3 cellular contexts compared by ENCODE assay signal in the genomic region with DNA sequence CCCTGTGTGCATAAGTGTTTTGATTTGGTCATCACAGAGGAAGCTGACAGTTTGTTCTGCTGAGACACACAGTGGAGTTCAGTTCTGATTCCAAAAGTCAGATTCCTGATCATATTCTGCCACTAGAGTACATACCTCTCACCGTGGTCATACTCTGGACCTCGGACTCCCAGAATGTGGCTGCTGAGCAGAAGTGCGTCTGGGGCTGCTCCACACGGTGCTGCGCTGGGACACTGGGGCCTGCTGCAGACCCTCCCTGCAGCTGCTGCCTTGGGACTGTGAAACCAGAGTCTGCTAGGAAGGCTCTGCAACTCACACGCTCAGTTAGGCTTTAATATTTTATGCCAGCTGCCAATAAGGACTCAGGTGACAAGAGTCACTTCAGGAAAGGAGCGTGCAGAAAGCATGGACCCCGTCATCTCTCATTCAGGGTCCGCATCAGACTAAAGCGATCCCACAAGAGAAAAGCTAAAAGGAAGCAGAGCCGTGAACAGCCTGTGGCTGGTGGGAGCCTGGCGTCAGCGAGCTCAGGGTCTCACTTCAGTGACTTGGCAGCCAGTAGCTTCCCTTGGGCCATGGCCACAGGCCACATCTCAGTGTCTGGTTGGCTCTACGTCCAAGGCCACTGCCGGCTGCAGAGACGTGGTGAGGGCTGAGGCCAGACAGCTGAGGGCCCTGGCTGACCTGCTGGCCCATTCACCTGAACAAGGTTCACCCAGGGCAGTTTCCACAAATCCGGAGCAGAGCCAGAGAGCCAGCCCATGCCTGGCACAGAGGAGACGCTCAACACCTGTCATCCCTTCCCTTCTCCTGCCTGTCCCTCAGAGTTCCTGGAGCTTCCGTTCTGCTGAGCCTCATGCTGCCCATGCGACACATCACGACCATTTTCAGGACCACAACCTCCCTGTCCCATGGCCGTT.
TF ChIP-seq lines count a peak whose summit lies in the region.

No MANE protein-coding gene starts in this region.

TF ChIP-seq in SK-N-SH treated with all-trans-retinoic acid at 6 μM for 48 hours, 23 proteins besides CTCF, POLR2A, EP300 and RAD21 (continues in another document):
- TF ChIP-seq SNAI2 (CRISPR knock-in tag; IDR thresholded peaks at IDR 0.05) (no peak), CSRNP3 (CRISPR knock-in tag; IDR thresholded peaks at IDR 0.05) (no peak), ZNF70 (CRISPR knock-in tag; IDR thresholded peaks at IDR 0.05) (no peak), ARNTL (CRISPR knock-in tag; IDR thresholded peaks at IDR 0.05; ENCODE audit: borderline replicate concordance, low read depth) (no peak), ZNF8 (CRISPR knock-in tag; IDR thresholded peaks at IDR 0.05) (no peak), ISL1 (CRISPR knock-in tag; IDR thresholded peaks at IDR 0.05) (no peak), RARB (CRISPR knock-in tag; IDR thresholded peaks at IDR 0.05) (no peak), CREB5 (CRISPR knock-in tag; IDR thresholded peaks at IDR 0.05; ENCODE audit: low read depth) (no peak), CSDC2 (CRISPR knock-in tag; IDR thresholded peaks at IDR 0.05) (no peak), OSR1 (CRISPR knock-in tag; IDR thresholded peaks at IDR 0.05) (no peak), GLIS3 (CRISPR knock-in tag; IDR thresholded peaks at IDR 0.05) (no peak), TCF4 (CRISPR knock-in tag; IDR thresholded peaks at IDR 0.05; ENCODE audit: borderline replicate concordance) (no peak), ZFP3 (CRISPR knock-in tag; IDR thresholded peaks at IDR 0.05) (no peak), ESRRG (CRISPR knock-in tag; IDR thresholded peaks at IDR 0.05) (no peak)
- TF ChIP-seq, protein P1, sequence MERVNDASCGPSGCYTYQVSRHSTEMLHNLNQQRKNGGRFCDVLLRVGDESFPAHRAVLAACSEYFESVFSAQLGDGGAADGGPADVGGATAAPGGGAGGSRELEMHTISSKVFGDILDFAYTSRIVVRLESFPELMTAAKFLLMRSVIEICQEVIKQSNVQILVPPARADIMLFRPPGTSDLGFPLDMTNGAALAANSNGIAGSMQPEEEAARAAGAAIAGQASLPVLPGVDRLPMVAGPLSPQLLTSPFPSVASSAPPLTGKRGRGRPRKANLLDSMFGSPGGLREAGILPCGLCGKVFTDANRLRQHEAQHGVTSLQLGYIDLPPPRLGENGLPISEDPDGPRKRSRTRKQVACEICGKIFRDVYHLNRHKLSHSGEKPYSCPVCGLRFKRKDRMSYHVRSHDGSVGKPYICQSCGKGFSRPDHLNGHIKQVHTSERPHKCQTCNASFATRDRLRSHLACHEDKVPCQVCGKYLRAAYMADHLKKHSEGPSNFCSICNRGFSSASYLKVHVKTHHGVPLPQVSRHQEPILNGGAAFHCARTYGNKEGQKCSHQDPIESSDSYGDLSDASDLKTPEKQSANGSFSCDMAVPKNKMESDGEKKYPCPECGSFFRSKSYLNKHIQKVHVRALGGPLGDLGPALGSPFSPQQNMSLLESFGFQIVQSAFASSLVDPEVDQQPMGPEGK (CRISPR knock-in tag; IDR thresholded peaks at IDR 0.05; ENCODE audit: borderline replicate concordance), result no peak

TF ChIP-seq in SK-N-SH, 30 proteins besides CTCF, POLR2A, EP300 and RAD21:
- TF ChIP-seq SIN3A (IDR thresholded peaks at IDR 0.05; ENCODE audit: borderline replicate concordance, low read depth, low read length), result no peak
- TF ChIP-seq CHD2 (IDR thresholded peaks at IDR 0.05; ENCODE audit: low read length, partially characterized antibody), result no peak
- no peak for TF ChIP-seq ELF1 (IDR thresholded peaks at IDR 0.05)
- no peak for TF ChIP-seq TCF12 (IDR thresholded peaks at IDR 0.05)
- no peak for TF ChIP-seq TEAD4 (IDR thresholded peaks at IDR 0.05; ENCODE audit: borderline replicate concordance, insufficient read depth)
- TF ChIP-seq MEF2A (IDR thresholded peaks at IDR 0.05; ENCODE audit: borderline replicate concordance, low read depth), result no peak
- TF ChIP-seq FOSL2 (IDR thresholded peaks at IDR 0.05; ENCODE audit: borderline replicate concordance, low read depth), result no peak
- TF ChIP-seq RXRA (IDR thresholded peaks at IDR 0.05; ENCODE audit: borderline replicate concordance, low read depth), result no peak
- TF ChIP-seq, protein P2, sequence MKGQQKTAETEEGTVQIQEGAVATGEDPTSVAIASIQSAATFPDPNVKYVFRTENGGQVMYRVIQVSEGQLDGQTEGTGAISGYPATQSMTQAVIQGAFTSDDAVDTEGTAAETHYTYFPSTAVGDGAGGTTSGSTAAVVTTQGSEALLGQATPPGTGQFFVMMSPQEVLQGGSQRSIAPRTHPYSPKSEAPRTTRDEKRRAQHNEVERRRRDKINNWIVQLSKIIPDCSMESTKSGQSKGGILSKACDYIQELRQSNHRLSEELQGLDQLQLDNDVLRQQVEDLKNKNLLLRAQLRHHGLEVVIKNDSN (IDR thresholded peaks at IDR 0.05; ENCODE audit: borderline replicate concordance, low read depth), result no peak
- TF ChIP-seq TAF1 (IDR thresholded peaks at IDR 0.05; ENCODE audit: borderline replicate concordance, low read depth, low read length), result no peak
- TF ChIP-seq FOXM1 (IDR thresholded peaks at IDR 0.05; ENCODE audit: low read depth), result no peak
- no peak for TF ChIP-seq RCOR1 (IDR thresholded peaks at IDR 0.05; ENCODE audit: low read length)
- TF ChIP-seq RFX5 (IDR thresholded peaks at IDR 0.05; ENCODE audit: low read length), result no peak
- no peak for TF ChIP-seq JUND (IDR thresholded peaks at IDR 0.05)
- no peak for TF ChIP-seq PBX3 (IDR thresholded peaks at IDR 0.05)
- no peak for TF ChIP-seq GATA2 (CRISPR knock-in tag; IDR thresholded peaks at IDR 0.05)
- no peak for TF ChIP-seq YY1 (IDR thresholded peaks at IDR 0.05; ENCODE audit: low read depth)
- TF ChIP-seq MXI1 (IDR thresholded peaks at IDR 0.05; ENCODE audit: low read depth, low read length), result no peak
- no peak for TF ChIP-seq FOXJ3 (CRISPR knock-in tag; IDR thresholded peaks at IDR 0.05)

TF ChIP-seq in HepG2, 621 proteins besides CTCF, POLR2A, EP300 and RAD21 (continues in another document):
- TF ChIP-seq DZIP1 (CRISPR knock-in tag; IDR thresholded peaks at IDR 0.05), result no peak
- TF ChIP-seq NRL (CRISPR knock-in tag; IDR thresholded peaks at IDR 0.05; ENCODE audit: borderline replicate concordance), result peak; percentile 76
- TF ChIP-seq ZNF788 (CRISPR knock-in tag; IDR thresholded peaks at IDR 0.05; ENCODE audit: borderline replicate concordance), result peak; percentile 89
- TF ChIP-seq ZBTB26 (CRISPR knock-in tag; IDR thresholded peaks at IDR 0.05; ENCODE audit: borderline replicate concordance), result peak; percentile 51; the same call in 1 of the 2 replicates
- TF ChIP-seq ZNF205 (CRISPR knock-in tag; IDR thresholded peaks at IDR 0.05), result peak; percentile 26; the same call in 1 of the 2 replicates
- TF ChIP-seq ZNF468 (CRISPR knock-in tag; IDR thresholded peaks at IDR 0.05), result no peak
- TF ChIP-seq ZSCAN30 (CRISPR knock-in tag; IDR thresholded peaks at IDR 0.05), result no peak
- TF ChIP-seq POLR2G (IDR thresholded peaks at IDR 0.05; ENCODE audit: low read depth, low read length), result peak; percentile 60
- TF ChIP-seq ZNF431 (CRISPR knock-in tag; IDR thresholded peaks at IDR 0.05; ENCODE audit: borderline replicate concordance, low read depth), result peak; percentile 80; the same call in 1 of the 2 replicates
- TF ChIP-seq SALL1 (CRISPR knock-in tag; IDR thresholded peaks at IDR 0.05), result peak; percentile 81
- TF ChIP-seq, protein P3, sequence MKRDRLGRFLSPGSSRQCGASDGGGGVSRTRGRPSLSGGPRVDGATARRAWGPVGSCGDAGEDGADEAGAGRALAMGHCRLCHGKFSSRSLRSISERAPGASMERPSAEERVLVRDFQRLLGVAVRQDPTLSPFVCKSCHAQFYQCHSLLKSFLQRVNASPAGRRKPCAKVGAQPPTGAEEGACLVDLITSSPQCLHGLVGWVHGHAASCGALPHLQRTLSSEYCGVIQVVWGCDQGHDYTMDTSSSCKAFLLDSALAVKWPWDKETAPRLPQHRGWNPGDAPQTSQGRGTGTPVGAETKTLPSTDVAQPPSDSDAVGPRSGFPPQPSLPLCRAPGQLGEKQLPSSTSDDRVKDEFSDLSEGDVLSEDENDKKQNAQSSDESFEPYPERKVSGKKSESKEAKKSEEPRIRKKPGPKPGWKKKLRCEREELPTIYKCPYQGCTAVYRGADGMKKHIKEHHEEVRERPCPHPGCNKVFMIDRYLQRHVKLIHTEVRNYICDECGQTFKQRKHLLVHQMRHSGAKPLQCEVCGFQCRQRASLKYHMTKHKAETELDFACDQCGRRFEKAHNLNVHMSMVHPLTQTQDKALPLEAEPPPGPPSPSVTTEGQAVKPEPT (CRISPR knock-in tag; IDR thresholded peaks at IDR 0.05; ENCODE audit: low read depth), result no peak
- no peak for TF ChIP-seq ARNT (IDR thresholded peaks at IDR 0.05)
- peak; percentile 66 for TF ChIP-seq POGZ (CRISPR knock-in tag; IDR thresholded peaks at IDR 0.05)
- TF ChIP-seq THYN1 (CRISPR knock-in tag; IDR thresholded peaks at IDR 0.05; ENCODE audit: borderline replicate concordance, low read depth), result no peak
- TF ChIP-seq ZNF430 (CRISPR knock-in tag; IDR thresholded peaks at IDR 0.05), result peak; percentile 90; the same call in 1 of the 2 replicates
- no peak for TF ChIP-seq KDM4B (CRISPR knock-in tag; IDR thresholded peaks at IDR 0.05)
- no peak; the same call in 1 of the 2 replicates for TF ChIP-seq ZNF567 (CRISPR knock-in tag; IDR thresholded peaks at IDR 0.05; ENCODE audit: borderline replicate concordance)
- TF ChIP-seq KLF11 (CRISPR knock-in tag; IDR thresholded peaks at IDR 0.05), result no peak; the same call in none of the 2 replicates
- TF ChIP-seq MEF2D (CRISPR knock-in tag; IDR thresholded peaks at IDR 0.05), result peak; percentile 76
- TF ChIP-seq, protein P4, sequence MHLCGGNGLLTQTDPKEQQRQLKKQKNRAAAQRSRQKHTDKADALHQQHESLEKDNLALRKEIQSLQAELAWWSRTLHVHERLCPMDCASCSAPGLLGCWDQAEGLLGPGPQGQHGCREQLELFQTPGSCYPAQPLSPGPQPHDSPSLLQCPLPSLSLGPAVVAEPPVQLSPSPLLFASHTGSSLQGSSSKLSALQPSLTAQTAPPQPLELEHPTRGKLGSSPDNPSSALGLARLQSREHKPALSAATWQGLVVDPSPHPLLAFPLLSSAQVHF (CRISPR knock-in tag; IDR thresholded peaks at IDR 0.05), result no peak
- no peak for TF ChIP-seq RNF219 (CRISPR knock-in tag; IDR thresholded peaks at IDR 0.05)
- TF ChIP-seq ZNF329 (CRISPR knock-in tag; IDR thresholded peaks at IDR 0.05; ENCODE audit: low read depth), result no peak
- TF ChIP-seq, protein P5, sequence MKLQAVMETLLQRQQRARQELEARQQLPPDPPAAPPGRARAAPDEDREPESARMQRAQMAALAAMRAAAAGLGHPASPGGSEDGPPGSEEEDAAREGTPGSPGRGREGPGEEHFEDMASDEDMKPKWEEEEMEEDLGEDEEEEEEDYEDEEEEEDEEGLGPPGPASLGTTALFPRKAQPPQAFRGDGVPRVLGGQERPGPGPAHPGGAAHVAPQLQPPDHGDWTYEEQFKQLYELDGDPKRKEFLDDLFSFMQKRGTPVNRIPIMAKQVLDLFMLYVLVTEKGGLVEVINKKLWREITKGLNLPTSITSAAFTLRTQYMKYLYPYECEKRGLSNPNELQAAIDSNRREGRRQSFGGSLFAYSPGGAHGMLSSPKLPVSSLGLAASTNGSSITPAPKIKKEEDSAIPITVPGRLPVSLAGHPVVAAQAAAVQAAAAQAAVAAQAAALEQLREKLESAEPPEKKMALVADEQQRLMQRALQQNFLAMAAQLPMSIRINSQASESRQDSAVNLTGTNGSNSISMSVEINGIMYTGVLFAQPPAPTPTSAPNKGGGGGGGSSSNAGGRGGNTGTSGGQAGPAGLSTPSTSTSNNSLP (IDR thresholded peaks at IDR 0.05; ENCODE audit: low read depth, low read length), result peak; percentile 80
- no peak; the same call in 1 of the 2 replicates for TF ChIP-seq GATAD1 (CRISPR knock-in tag; IDR thresholded peaks at IDR 0.05)
- 0 out of 2 replicates have a peak, but pooled peaks have one; percentile 51 for TF ChIP-seq ZNF891 (CRISPR knock-in tag; IDR thresholded peaks at IDR 0.05)
